Comparison of ENCODE assay signal across 1 cellular context in the genomic region with DNA sequence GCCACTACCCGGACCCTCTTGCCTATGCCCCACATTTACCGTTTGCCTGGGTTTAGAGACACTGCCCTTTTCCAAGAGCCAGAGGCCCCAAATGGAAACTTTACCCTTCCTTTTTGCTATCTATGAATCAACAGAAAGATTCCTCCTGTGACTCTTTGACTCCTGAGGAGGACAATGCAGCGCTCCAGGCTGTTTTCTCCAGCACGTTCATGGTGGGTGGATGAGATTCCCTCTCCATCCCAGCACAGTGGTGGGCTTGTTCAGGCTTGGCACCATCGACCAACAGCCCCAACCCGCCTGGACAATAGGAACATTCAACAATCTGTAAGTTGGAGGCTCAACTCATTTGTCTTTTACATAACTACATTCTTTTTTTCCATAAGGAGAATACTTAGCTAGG.
TF ChIP-seq lines count a peak whose summit lies in the region.

No MANE protein-coding gene starts in this region.

TF ChIP-seq in SK-N-SH, 30 proteins besides CTCF, POLR2A, EP300 and RAD21 (continued from another document):
- no peak for TF ChIP-seq REST (IDR thresholded peaks at IDR 0.05; ENCODE audit: low read depth, low read length)
- no peak for TF ChIP-seq FOXM1 (IDR thresholded peaks at IDR 0.05; ENCODE audit: low read depth)
- TF ChIP-seq FOXJ3 (CRISPR knock-in tag; IDR thresholded peaks at IDR 0.05) = no peak
